Comparison of ENCODE assay signal across 8 cellular contexts in the genomic region with DNA sequence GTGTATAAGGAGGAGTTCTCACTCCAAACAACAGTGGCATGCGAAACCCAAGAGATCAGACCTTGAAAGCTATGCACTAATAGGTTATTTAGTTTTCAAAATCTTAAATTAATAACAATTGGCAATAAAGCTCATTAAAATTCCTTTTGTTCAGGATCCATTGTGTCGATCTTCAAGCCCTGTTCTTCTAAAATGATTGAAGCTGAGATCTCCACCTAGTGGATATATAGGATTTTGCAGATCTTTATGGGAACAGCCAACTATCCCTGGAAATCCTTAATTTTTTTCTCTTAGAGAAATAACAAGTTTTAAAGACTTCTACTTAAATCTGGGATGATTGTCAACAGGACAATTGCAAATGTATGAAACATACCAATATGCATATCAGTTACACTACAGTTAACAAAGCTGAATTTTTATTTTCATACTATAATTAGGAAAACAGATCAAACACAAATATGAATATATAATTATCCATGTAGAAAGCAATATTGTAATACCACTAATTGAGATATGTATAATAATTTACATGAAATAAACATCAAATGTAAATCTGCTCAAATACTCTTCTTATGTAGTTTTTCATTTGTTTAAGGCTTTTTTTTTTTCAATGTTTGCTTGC. TPM values are rescaled to one million over a fixed set of nuclear protein-coding genes. Genes with fewer than 3 reads are reported as not detected.
DNase-seq lines count a peak whose midpoint lies in the region; ATAC-seq and TF ChIP-seq lines count a peak whose summit lies in the region.

No MANE protein-coding gene starts in this region.

- no peaks in the 10 kb centered on the region for H3K36me3 ChIP-seq in CD8-positive, alpha-beta T cell (ENCODE audit: insufficient read depth, low read length)
- no peaks in the 10 kb centered on the region for H3K36me3 ChIP-seq in HEK293 (ENCODE audit: control insufficient read depth in 2 of 2, insufficient read depth in 1 of 2, low read length in 2 of 2)

- peaks cover 2% of the 10 kb centered on the region for H3K27me3 Mint-ChIP-seq in CD8-positive, alpha-beta T cell (ENCODE audit: low read depth)
- peaks cover 4% of the 10 kb centered on the region for H3K27me3 Mint-ChIP-seq in activated naive CD4-positive, alpha-beta T cell treated with anti-CD3 and anti-CD28 coated beads for 36 hours (ENCODE audit: low read depth)

- no peak overlapping the region for H3K27ac Mint-ChIP-seq in CD8-positive, alpha-beta T cell
- no peak overlapping the region for H3K27ac Mint-ChIP-seq in activated naive CD4-positive, alpha-beta T cell treated with anti-CD3 and anti-CD28 coated beads for 36 hours

- no peak overlapping the region for H3K4me3 ChIP-seq in CD8-positive, alpha-beta T cell (ENCODE audit: low read depth, low read length)
- no peak overlapping the region for H3K4me3 ChIP-seq in HEK293 (ENCODE audit: low read depth, low read length)

- DNase-seq in CD8-positive, alpha-beta T cell = no peak
- DNase-seq in NCI-H2227 (lab: John Stamatoyannopoulos, UW; ENCODE audit: unreplicated experiment) (peak; percentile 75), brain pericyte (ENCODE audit: low read depth, low spot score) (peak; percentile 4), kidney tubule cell (ENCODE audit: low spot score) (peak; percentile 50)
- no peak for DNase-seq in activated CD4-positive, alpha-beta T cell treated with anti-CD3 and anti-CD28 coated beads for 4 hours
- DNase-seq in activated naive CD4-positive, alpha-beta T cell treated with anti-CD3 and anti-CD28 coated beads for 36 hours = no peak

- intact Hi-C loops in CD8-positive, alpha-beta T cell (cut with DNase I, micrococcal nuclease) = no loop called here
- intact Hi-C loops in activated naive CD4-positive, alpha-beta T cell treated with anti-CD3 and anti-CD28 coated beads for 36 hours (cut with micrococcal nuclease) = loop anchor here (5.0 kb wide), 1 partner anchor 627 kb away; no protein-coding TSS in a partner anchor

- no peak overlapping the region for H3K27ac ChIP-seq in CD8-positive, alpha-beta T cell (ENCODE audit: low read depth, low read length)
- H3K27ac ChIP-seq in HEK293 (ENCODE audit: extremely low read depth, low read depth, low read length) = no peak overlapping the region

- no peak overlapping the region for H3K4me3 Mint-ChIP-seq in CD8-positive, alpha-beta T cell
- no peak overlapping the region for H3K4me3 Mint-ChIP-seq in activated naive CD4-positive, alpha-beta T cell treated with anti-CD3 and anti-CD28 coated beads for 36 hours

- no peaks in the 10 kb centered on the region for H3K36me3 Mint-ChIP-seq in CD8-positive, alpha-beta T cell
- no peaks in the 10 kb centered on the region for H3K36me3 Mint-ChIP-seq in activated naive CD4-positive, alpha-beta T cell treated with anti-CD3 and anti-CD28 coated beads for 36 hours (ENCODE audit: low read depth)

- CTCF ChIA-PET in CD8-positive, alpha-beta T cell (lab: Charles Lee) = interaction anchor here (0.6 kb wide), 1 partner anchor 9 kb away, joined by 3 read pairs; no protein-coding TSS in a partner anchor
- CTCF ChIA-PET in HEK293 (lab: Yijun Ruan, JAX) = interaction anchor here (0.6 to 2.2 kb wide), 16 partner anchors 9 to 995 kb away, joined by 3 to 12 read pairs (median 3); no protein-coding TSS in a partner anchor
- CTCF ChIA-PET in activated naive CD4-positive, alpha-beta T cell treated with anti-CD3 and anti-CD28 coated beads for 36 hours (lab: Charles Lee) = interaction anchor here (1.0 to 1.4 kb wide), 3 partner anchors 34 to 300 kb away, joined by 3 to 5 read pairs (median 4); no protein-coding TSS in a partner anchor

- no peaks in the 10 kb centered on the region for H3K9me3 Mint-ChIP-seq in CD8-positive, alpha-beta T cell
- H3K9me3 Mint-ChIP-seq in activated naive CD4-positive, alpha-beta T cell treated with anti-CD3 and anti-CD28 coated beads for 36 hours = no peaks in the 10 kb centered on the region

- ATAC-seq in CD8-positive, alpha-beta T cell = no peak
- ATAC-seq in HG03097 (IDR thresholded peaks at IDR 0.05; ENCODE audit: low FRiP score, unreplicated experiment) = no peak

- H3K4me1 ChIP-seq in CD8-positive, alpha-beta T cell (ENCODE audit: insufficient read depth, low read length) = no peaks in the 10 kb centered on the region
- H3K4me1 ChIP-seq in HEK293 (ENCODE audit: control insufficient read depth, insufficient read depth, low read length) = no peaks in the 10 kb centered on the region

- TF ChIP-seq CTCF in CD8-positive, alpha-beta T cell (IDR thresholded peaks at IDR 0.05) = peak; percentile 19
- TF ChIP-seq CTCF in HEK293 (tag by site-specific recombination; IDR thresholded peaks at IDR 0.05) = no peak

- POLR2A ChIA-PET in CD8-positive, alpha-beta T cell (lab: Charles Lee) = no interaction called here
- POLR2A ChIA-PET in HEK293 (lab: Yijun Ruan, JAX) = no interaction called here

- no peaks in the 10 kb centered on the region for H3K27me3 ChIP-seq in CD8-positive, alpha-beta T cell (ENCODE audit: insufficient read depth, low read length)

- H3K4me1 Mint-ChIP-seq in CD8-positive, alpha-beta T cell (ENCODE audit: low read depth) = no peaks in the 10 kb centered on the region
- H3K4me1 Mint-ChIP-seq in activated naive CD4-positive, alpha-beta T cell treated with anti-CD3 and anti-CD28 coated beads for 36 hours (ENCODE audit: low read depth) = no peaks in the 10 kb centered on the region

- no peaks in the 10 kb centered on the region for H3K9me3 ChIP-seq in CD8-positive, alpha-beta T cell (ENCODE audit: low read length)
- H3K9me3 ChIP-seq in HEK293 (ENCODE audit: control insufficient read depth, insufficient read depth, low read depth, low read length) = no peaks in the 10 kb centered on the region

TF ChIP-seq in HEK293, 187 proteins besides CTCF, POLR2A, EP300 and RAD21:
- no peak for TF ChIP-seq KLF9 (tag by site-specific recombination; IDR thresholded peaks at IDR 0.05; ENCODE audit: low read depth)
- TF ChIP-seq ZNF654 (tag by site-specific recombination; IDR thresholded peaks at IDR 0.05; ENCODE audit: low read depth) = peak; percentile 50

RNA-seq across cellular contexts. Expression of a gene that starts 43.3 kb away (rescaled TPM):
- not detected for total RNA-seq in CD8-positive, alpha-beta T cell
- total RNA-seq in activated naive CD4-positive, alpha-beta T cell treated with anti-CD3 and anti-CD28 coated beads for 36 hours = not detected

Comparison
In these comparisons a context has a peak if more than half of its experiments do, and no peak if none do; other contexts are left out.
1. DNase-seq: peak in NCI-H2227 (single experiment), brain pericyte (single experiment) and kidney tubule cell (single experiment); none in CD8-positive, alpha-beta T cell (0 of 7), activated CD4-positive, alpha-beta T cell treated with anti-CD3 and anti-CD28 coated beads for 4 hours (0 of 2) and activated naive CD4-positive, alpha-beta T cell treated with anti-CD3 and anti-CD28 coated beads for 36 hours (single experiment).